In genomic region chr14:55807059-55807499, GRCh38 we compare ENCODE assay signal across 9 cellular contexts.
A peak's percentile ranks its signal among the peaks of the same experiment; 100 is the strongest.
DNase-seq lines count a peak whose midpoint lies in the region; ATAC-seq and TF ChIP-seq lines count a peak whose summit lies in the region.
"Had no signal": no experiment of that assay in that cellular context is flagged by ENCODE, and none has a peak within 500 bp of the region (broad histone marks: within the 10 kb centered on the region; RNA-seq: fewer than 3 reads in every experiment).

No MANE protein-coding gene starts in this region.

- peak overlapping the region; percentile 39; the same call in 1 of the 2 replicates for H3K27ac ChIP-seq in MM.1S (ENCODE audit: low read length)
- H3K27ac ChIP-seq: SJSA1 had no signal

- H3K4me1 Mint-ChIP-seq in central memory CD8-positive, alpha-beta T cell, result peaks cover 42% of the 10 kb centered on the region

- H3K36me3 Mint-ChIP-seq in central memory CD8-positive, alpha-beta T cell (ENCODE audit: insufficient read depth), result peaks cover 2% of the 10 kb centered on the region

- H3K9me3 ChIP-seq in MM.1S (replicated peaks; ENCODE audit: insufficient read depth, low read length), result no peaks in the 10 kb centered on the region
- H3K9me3 ChIP-seq: SJSA1 had no signal

- no peaks in the 10 kb centered on the region for H3K27me3 Mint-ChIP-seq in central memory CD8-positive, alpha-beta T cell

- H3K4me3 Mint-ChIP-seq in central memory CD8-positive, alpha-beta T cell, result peak overlapping the region; percentile 60

- no peak overlapping the region for H3K9ac ChIP-seq in MM.1S (ENCODE audit: low read length)

- peak overlapping the region; percentile 81 for H3K27ac Mint-ChIP-seq in central memory CD8-positive, alpha-beta T cell (ENCODE audit: low read depth)

- peak overlapping the region; percentile 30; the same call in 1 of the 2 replicates for H2AFZ ChIP-seq in MM.1S (ENCODE audit: low read length)

- H4K20me1 ChIP-seq in MM.1S (ENCODE audit: insufficient read depth, low read length), result no peaks in the 10 kb centered on the region

- peaks cover 9% of the 10 kb centered on the region for H3K9me3 Mint-ChIP-seq in central memory CD8-positive, alpha-beta T cell

- no peaks in the 10 kb centered on the region for H3F3A ChIP-seq in MM.1S (ENCODE audit: insufficient read depth, low read length)

- H3K27me3 ChIP-seq in MM.1S (replicated peaks; ENCODE audit: insufficient read depth, low read length), result no peaks in the 10 kb centered on the region
- H3K27me3 ChIP-seq: SJSA1 had no signal

- peak overlapping the region; percentile 13; the same call in 1 of the 2 replicates for H3K4me2 ChIP-seq in MM.1S (ENCODE audit: low read depth, low read length)

- ATAC-seq in GM19395 (IDR thresholded peaks at IDR 0.05; ENCODE audit: unreplicated experiment) (peak; percentile 69), HG02885 (IDR thresholded peaks at IDR 0.05; ENCODE audit: poor library complexity, unreplicated experiment) (no peak), HG03565 (IDR thresholded peaks at IDR 0.05; ENCODE audit: unreplicated experiment) (no peak)
- peak; percentile 90 for ATAC-seq in central memory CD8-positive, alpha-beta T cell (replicated peaks; ENCODE audit: extremely low read depth, poor library complexity, severe bottlenecking)

- H3K36me3 ChIP-seq in MM.1S (replicated peaks; ENCODE audit: insufficient read depth, low read length), result no peaks in the 10 kb centered on the region
- H3K36me3 ChIP-seq: SJSA1 had no signal

- H3K4me3 ChIP-seq in MM.1S (ENCODE audit: low read length), result no peak overlapping the region
- H3K4me3 ChIP-seq: SJSA1 had no signal

- no peaks in the 10 kb centered on the region for H3K79me2 ChIP-seq in MM.1S (ENCODE audit: low read length)

- no peaks in the 10 kb centered on the region for H3K9me2 ChIP-seq in MM.1S (replicated peaks; ENCODE audit: insufficient read depth, low read length)

- H3K4me1 ChIP-seq in MM.1S (ENCODE audit: low read length), result peaks cover 7% of the 10 kb centered on the region; the same call in 1 of the 2 replicates

- DNase-seq in MM.1S (peak; percentile 44), medulla oblongata (ENCODE audit: extremely low spot score) (peak; percentile 28)
- DNase-seq in activated CD4-positive, alpha-beta T cell treated with anti-CD3 and anti-CD28 coated beads for 24 hours (ENCODE audit: low read depth in 2 of 2), result peak; percentile 23 to 37
- DNase-seq in central memory CD8-positive, alpha-beta T cell (ENCODE audit: low spot score in 2 of 2), result peak; percentile 60 to 84
- peak; percentile 60 to 68 for DNase-seq in stimulated activated CD8-positive, alpha-beta memory T cell treated with anti-CD3 and anti-CD28 coated beads, Interleukin-7, amount 100 ng/mL, for 4 hours (ENCODE audit: low read depth in 2 of 2)

- no peak for TF ChIP-seq CTCF in MM.1S (IDR thresholded peaks at IDR 0.05; ENCODE audit: low read length)

Comparison
In these comparisons a context has a peak if more than half of its experiments do, and no peak if none do; other contexts are left out.
1. ATAC-seq: peak in GM19395 (single experiment) and central memory CD8-positive, alpha-beta T cell (single experiment); none in HG02885 (single experiment) and HG03565 (single experiment).
2. Peak in every context shown above with its lines, with median percentiles within 50 percentile points of each other: DNase-seq.